1 cellular context compared by ENCODE assay signal in genomic region chr19:12806242-12807131, GRCh38.
TF ChIP-seq lines count a peak whose summit lies in the region.

Gene RNASEH2A (plus strand): TSS chr19:12806584. CDS start chr19:12806674, 90 bp downstream.

TF ChIP-seq in K562, 482 proteins besides CTCF, POLR2A, EP300 and RAD21 (continued from another document and continues in another):
- TF ChIP-seq MGA (IDR thresholded peaks at IDR 0.05) (peak; percentile 98), ZNF277 (CRISPR knock-in tag; IDR thresholded peaks at IDR 0.05; ENCODE audit: borderline replicate concordance) (no peak), ZBTB40 (IDR thresholded peaks at IDR 0.05) (peak; percentile 50; the same call in 1 of the 2 replicates), ZBTB40 (CRISPR knock-in tag; IDR thresholded peaks at IDR 0.05) (no peak), MLLT1 (IDR thresholded peaks at IDR 0.05) (0 out of 4 replicates have a peak, but pooled peaks of 1 of the 2 experiments have one; percentile 24), ZNF212 (CRISPR knock-in tag; IDR thresholded peaks at IDR 0.05) (no peak), RBM39 (optimal IDR thresholded peaks at IDR 0.05; ENCODE audit: low read depth, low read length) (no peak), FOXP4 (CRISPR knock-in tag; IDR thresholded peaks at IDR 0.05; ENCODE audit: borderline replicate concordance) (no peak), PHF20 (IDR thresholded peaks at IDR 0.05; ENCODE audit: partially characterized antibody) (peak; percentile 81), POU5F1 (IDR thresholded peaks at IDR 0.05; ENCODE audit: borderline replicate concordance, low read depth, low read length, partially characterized antibody) (peak; percentile 84), E2F8 (IDR thresholded peaks at IDR 0.05; ENCODE audit: low read depth, partially characterized antibody) (peak; percentile 78), THRAP3 (IDR thresholded peaks at IDR 0.05; ENCODE audit: borderline replicate concordance) (no peak), EHMT2 (IDR thresholded peaks at IDR 0.05) (no peak), HBP1 (CRISPR knock-in tag; IDR thresholded peaks at IDR 0.05) (no peak), CSDE1 (IDR thresholded peaks at IDR 0.05) (no peak; a peak in 1 of 4 replicates), TAF9B (IDR thresholded peaks at IDR 0.05; ENCODE audit: partially characterized antibody) (no peak)
